Comparison of ENCODE assay signal across 8 cellular contexts in the genomic region with DNA sequence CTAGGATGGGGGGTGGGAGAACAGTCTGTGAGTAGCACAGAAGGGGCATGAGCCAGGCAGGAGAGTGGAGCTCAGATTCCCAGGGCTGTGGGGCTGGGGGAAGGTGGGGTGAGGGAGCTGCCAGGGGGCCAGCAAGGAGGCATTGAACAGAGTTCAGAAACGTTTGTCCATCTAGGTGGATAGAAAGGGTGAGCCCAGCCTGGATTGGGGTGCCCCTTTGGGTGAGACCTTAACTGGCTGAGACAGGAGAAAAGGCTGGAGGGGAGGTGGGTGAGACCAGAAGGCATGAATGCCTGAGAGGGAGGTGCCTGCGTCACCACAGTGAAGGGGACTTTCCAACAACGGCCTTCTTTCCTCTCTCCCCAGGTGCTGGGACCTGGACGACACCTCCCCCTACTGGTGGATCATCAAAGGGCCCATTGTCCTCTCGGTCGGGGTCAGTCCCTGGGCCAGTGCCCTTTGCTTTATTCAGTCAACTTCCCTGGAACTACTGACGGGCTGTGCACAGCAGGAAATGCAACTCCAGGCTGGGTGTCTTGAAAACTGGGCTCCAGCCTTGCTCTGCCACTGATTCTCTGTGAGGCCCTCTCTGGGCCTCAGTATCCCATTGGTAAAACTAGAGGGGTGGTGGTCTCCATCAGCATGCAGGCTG. TPM values are rescaled to one million over a fixed set of nuclear protein-coding genes. Genes with fewer than 3 reads are reported as not detected.
DNase-seq lines count a peak whose midpoint lies in the region; ATAC-seq and TF ChIP-seq lines count a peak whose summit lies in the region.

No MANE protein-coding gene starts in this region.

- peak; percentile 70 for TF ChIP-seq CTCF in hepatocyte (IDR thresholded peaks at IDR 0.05; ENCODE audit: poor library complexity)

- no peak overlapping the region for H3K4me3 ChIP-seq in CD4-positive, CD25-positive, alpha-beta regulatory T cell (ENCODE audit: low read depth, low read length)
- H3K4me3 ChIP-seq in hepatocyte: no peak overlapping the region

- WGBS in hepatocyte (ENCODE audit: low lambda C conversion rate, missing lambda C conversion rate): 5% methylated on average over 6 of the region's 7 CpGs

- no peaks in the 10 kb centered on the region for H3K9me3 Mint-ChIP-seq in CD4-positive, CD25-positive, alpha-beta regulatory T cell
- no peaks in the 10 kb centered on the region for H3K9me3 Mint-ChIP-seq in activated naive CD8-positive, alpha-beta T cell treated with anti-CD3 and anti-CD28 coated beads for 36 hours

- H4K20me1 ChIP-seq in hepatocyte (ENCODE audit: insufficient read depth, poor library complexity, severe bottlenecking): no peaks in the 10 kb centered on the region

- DNase-seq in CD4-positive, CD25-positive, alpha-beta regulatory T cell: peak in 2 of 3 donors; percentile 11 to 49
- DNase-seq in NCI-H460 (ENCODE audit: extremely low read depth, low read depth): peak; percentile 33
- DNase-seq in activated naive CD8-positive, alpha-beta T cell treated with anti-CD3 and anti-CD28 coated beads for 36 hours: peak; percentile 63
- DNase-seq in hepatocyte (ENCODE audit: low spot score): peak; percentile 87
- peak; percentile 36 to 48 for DNase-seq in stimulated activated CD4-positive, alpha-beta T cell treated with anti-CD3 and anti-CD28 coated beads, Interleukin-4, amount 100 ng/mL, for 48 hours (ENCODE audit: low read depth in 2 of 2)
- DNase-seq in effector CD8-positive, alpha-beta T cell (lab: John Stamatoyannopoulos, UW): no peak

- peak in 1 of 2 donors; percentile 37 for ATAC-seq in CD4-positive, CD25-positive, alpha-beta regulatory T cell (ENCODE audit: low read depth in 2 of 2)
- ATAC-seq in GM18861 (IDR thresholded peaks at IDR 0.05; ENCODE audit: unreplicated experiment) (peak; percentile 88), HG02938 (IDR thresholded peaks at IDR 0.05; ENCODE audit: unreplicated experiment) (peak; percentile 94)

- peaks cover 5% of the 10 kb centered on the region for H3K4me1 ChIP-seq in CD4-positive, CD25-positive, alpha-beta regulatory T cell (ENCODE audit: control insufficient read depth, insufficient read depth, low read length, poor library complexity, severe bottlenecking)
- no peaks in the 10 kb centered on the region for H3K4me1 ChIP-seq in hepatocyte (ENCODE audit: insufficient read depth)

- H3K4me1 Mint-ChIP-seq in CD4-positive, CD25-positive, alpha-beta regulatory T cell: peaks cover 0 to 4% (median 2%) of the 10 kb centered on the region in 4 donors
- peaks cover 5% of the 10 kb centered on the region for H3K4me1 Mint-ChIP-seq in activated naive CD8-positive, alpha-beta T cell treated with anti-CD3 and anti-CD28 coated beads for 36 hours

- H3K27me3 Mint-ChIP-seq in CD4-positive, CD25-positive, alpha-beta regulatory T cell: peaks cover 5% of the 10 kb centered on the region
- peaks cover 31% of the 10 kb centered on the region for H3K27me3 Mint-ChIP-seq in activated naive CD8-positive, alpha-beta T cell treated with anti-CD3 and anti-CD28 coated beads for 36 hours

- peak overlapping the region in 1 of 3 donors; percentile 42 for H3K27ac Mint-ChIP-seq in CD4-positive, CD25-positive, alpha-beta regulatory T cell
- no peak overlapping the region for H3K27ac Mint-ChIP-seq in activated naive CD8-positive, alpha-beta T cell treated with anti-CD3 and anti-CD28 coated beads for 36 hours

- H3K36me3 Mint-ChIP-seq in CD4-positive, CD25-positive, alpha-beta regulatory T cell: no peaks in the 10 kb centered on the region
- H3K36me3 Mint-ChIP-seq in activated naive CD8-positive, alpha-beta T cell treated with anti-CD3 and anti-CD28 coated beads for 36 hours: no peaks in the 10 kb centered on the region

- no peak overlapping the region for H3K27ac ChIP-seq in CD4-positive, CD25-positive, alpha-beta regulatory T cell (ENCODE audit: insufficient read depth, low read length, poor library complexity, severe bottlenecking)
- H3K27ac ChIP-seq in hepatocyte: no peak overlapping the region

- no peak overlapping the region for H3K4me3 Mint-ChIP-seq in CD4-positive, CD25-positive, alpha-beta regulatory T cell
- no peak overlapping the region for H3K4me3 Mint-ChIP-seq in activated naive CD8-positive, alpha-beta T cell treated with anti-CD3 and anti-CD28 coated beads for 36 hours

- no peaks in the 10 kb centered on the region for H3K79me2 ChIP-seq in hepatocyte

- H3K36me3 ChIP-seq in CD4-positive, CD25-positive, alpha-beta regulatory T cell (ENCODE audit: control insufficient read depth, insufficient read depth, low read length): no peaks in the 10 kb centered on the region
- H3K36me3 ChIP-seq in hepatocyte (replicated peaks; ENCODE audit: insufficient read depth, low read depth): no peaks in the 10 kb centered on the region

- no peak overlapping the region for H2AFZ ChIP-seq in hepatocyte

- H3K27me3 ChIP-seq in CD4-positive, CD25-positive, alpha-beta regulatory T cell (ENCODE audit: control insufficient read depth, insufficient read depth, low read length): peaks cover 4% of the 10 kb centered on the region
- peaks cover 7% of the 10 kb centered on the region for H3K27me3 ChIP-seq in hepatocyte

- H3K9me3 ChIP-seq in CD4-positive, CD25-positive, alpha-beta regulatory T cell (ENCODE audit: control insufficient read depth in 2 of 2, low read length in 2 of 2): no peaks in the 10 kb centered on the region
- no peaks in the 10 kb centered on the region for H3K9me3 ChIP-seq in hepatocyte (ENCODE audit: low read depth)

- H3K9me2 ChIP-seq in hepatocyte (replicated peaks; ENCODE audit: insufficient read depth): no peaks in the 10 kb centered on the region

- H3K4me2 ChIP-seq in hepatocyte: no peak overlapping the region

RNA-seq across cellular contexts. Expression of gene GHRHR, which starts 11.0 kb away (rescaled TPM):
- total RNA-seq in CD4-positive, CD25-positive, alpha-beta regulatory T cell: not detected
- not detected for polyA plus RNA-seq in CD4-positive, CD25-positive, alpha-beta regulatory T cell
- not detected in 2 replicates for total RNA-seq in NCI-H460 (2014; rRNA removed; shearing (Covaris generic))
- polyA plus RNA-seq in NCI-H460 (2014; cell fraction: nucleus; rRNA removed): not detected in 2 replicates
- not detected for total RNA-seq in activated naive CD8-positive, alpha-beta T cell treated with anti-CD3 and anti-CD28 coated beads for 36 hours
- 12.2 TPM in 1 of 2 replicates, not detected in the other for total RNA-seq in hepatocyte
- polyA plus RNA-seq in hepatocyte: 0.85 TPM in 1 of 2 replicates, not detected in the other
